Comparison of ENCODE assay signal across 1 cellular context in genomic region chr22:42064629-42065028, GRCh38.
TF ChIP-seq lines count a peak whose summit lies in the region.

No MANE protein-coding gene starts in this region.

TF ChIP-seq in HepG2, 621 proteins besides CTCF, POLR2A, EP300 and RAD21:
- TF ChIP-seq SALL1 (CRISPR knock-in tag; IDR thresholded peaks at IDR 0.05) (peak; percentile 40), HNF4G (IDR thresholded peaks at IDR 0.05; ENCODE audit: borderline replicate concordance, low read depth, low read length) (peak; percentile 37; the same call in 1 of the 2 replicates), HNF4G (CRISPR knock-in tag; IDR thresholded peaks at IDR 0.05; ENCODE audit: borderline replicate concordance, low read depth) (no peak), NCOA5 (CRISPR knock-in tag; IDR thresholded peaks at IDR 0.05) (no peak), PAXIP1 (CRISPR knock-in tag; conservative IDR thresholded peaks at IDR 0.05) (peak; percentile 61; the same call in 1 of the 2 replicates), HINFP (CRISPR knock-in tag; IDR thresholded peaks at IDR 0.05; ENCODE audit: low read depth) (no peak), HDAC1 (CRISPR knock-in tag; IDR thresholded peaks at IDR 0.05) (0 out of 2 replicates have a peak, but pooled peaks have one; percentile 28), RARA (CRISPR knock-in tag; IDR thresholded peaks at IDR 0.05) (peak; percentile 11; the same call in 1 of the 2 replicates), RORA (CRISPR knock-in tag; IDR thresholded peaks at IDR 0.05) (0 out of 2 replicates have a peak, but pooled peaks have one; percentile 55), ZNF629 (CRISPR knock-in tag; conservative IDR thresholded peaks at IDR 0.05) (peak; percentile 18; the same call in 1 of the 2 replicates), ZMYM2 (CRISPR knock-in tag; IDR thresholded peaks at IDR 0.05) (peak; percentile 63; the same call in 1 of the 2 replicates), RCOR2 (CRISPR knock-in tag; IDR thresholded peaks at IDR 0.05) (0 out of 2 replicates have a peak, but pooled peaks have one; percentile 16), POLR2AphosphoS5 (IDR thresholded peaks at IDR 0.05; ENCODE audit: low read depth, low read length) (no peak), LCORL (IDR thresholded peaks at IDR 0.05) (no peak), LCORL (CRISPR knock-in tag; IDR thresholded peaks at IDR 0.05) (peak; percentile 47; the same call in 1 of the 2 replicates), ZNF33A (CRISPR knock-in tag; IDR thresholded peaks at IDR 0.05; ENCODE audit: borderline replicate concordance) (no peak), HNF4A (CRISPR knock-in tag; IDR thresholded peaks at IDR 0.05) (peak; percentile 81), ZNF646 (CRISPR knock-in tag; IDR thresholded peaks at IDR 0.05) (no peak)
